In genomic region chr18:8450013-8450412, GRCh38 we compare ENCODE assay signal across 9 cellular contexts.
DNase-seq lines count a peak whose midpoint lies in the region; ATAC-seq and TF ChIP-seq lines count a peak whose summit lies in the region.
"Had no signal": no experiment of that assay in that cellular context is flagged by ENCODE, and none has a peak within 500 bp of the region (broad histone marks: within the 10 kb centered on the region; RNA-seq: fewer than 3 reads in every experiment).

No MANE protein-coding gene starts in this region.

- DNase-seq in AG09309 (ENCODE audit: low read depth) (no peak), H4 (ENCODE audit: low spot score) (peak; percentile 36), SK-N-DZ (ENCODE audit: low spot score) (peak; percentile 41), iPS-NIHi11 (ENCODE audit: low spot score) (peak; percentile 69), cerebellar nuclear complex (lab: John Stamatoyannopoulos, UW) (no peak), left colon (no peak)
- DNase-seq: NCI-H2227 treated with DMSO at 0.1 percent for 48 hours had no signal

- H3K4me3 ChIP-seq in AG09309 (ENCODE audit: control insufficient read depth, low read depth, low read length): no peak overlapping the region

- peak; percentile 56 for TF ChIP-seq CTCF in AG09309 (IDR thresholded peaks at IDR 0.05; ENCODE audit: control insufficient read depth, insufficient read depth, low read depth, low read length, missing control alignments)

- no peak for ATAC-seq in GM18519 (IDR thresholded peaks at IDR 0.05; ENCODE audit: low FRiP score, unreplicated experiment)
- no peak for ATAC-seq in left colon
- no peak for ATAC-seq in GM19397 (IDR thresholded peaks at IDR 0.05; ENCODE audit: unreplicated experiment)

- intact Hi-C loops in left colon (cut with DNase I, micrococcal nuclease): no loop called here

Comparison
In these comparisons a context has a peak if more than half of its experiments do, and no peak if none do; other contexts are left out.
1. DNase-seq: peak in H4 (single experiment), SK-N-DZ (single experiment) and iPS-NIHi11 (single experiment); none in AG09309 (single experiment), cerebellar nuclear complex (0 of 2) and left colon (0 of 2).